ENCODE assay signal across 38 cellular contexts in genomic region chr4:143118666-143119065, GRCh38.
"Had no signal": no experiment of that assay in that cellular context is flagged by ENCODE, and none has a peak within 500 bp of the region (broad histone marks: within the 10 kb centered on the region; RNA-seq: fewer than 3 reads in every experiment).

No MANE protein-coding gene starts in this region.

- DNase-seq: activated effector memory CD4-positive, alpha-beta T cell treated with anti-CD3 and anti-CD28 coated beads, Interleukin-2, amount 50 U/mL, for 16 hours; activated effector memory CD4-positive, alpha-beta T cell treated with Interleukin-2 at 50 U/mL for 16 hours; activated gamma-delta T cell; activated gamma-delta T cell treated with Interleukin-2 at 50 U/mL for 16 hours; activated naive CD4-positive, alpha-beta T cell; activated naive CD4-positive, alpha-beta T cell treated with anti-CD3 and anti-CD28 coated beads for 36 hours; activated naive CD4-positive, alpha-beta T cell treated with anti-CD3 and anti-CD28 coated beads, Interleukin-2, amount 10 ng/mL, durations not matched to agents 7 days and 5 days; activated naive CD4-positive, alpha-beta T cell treated with anti-CD3 and anti-CD28 coated beads, Interleukin-2, amount 50 U/mL, for 16 hours; activated naive CD4-positive, alpha-beta T cell treated with Interleukin-2 at 50 U/mL for 16 hours; activated naive CD8-positive, alpha-beta T cell treated with anti-CD3 and anti-CD28 coated beads for 36 hours; activated naive CD8-positive, alpha-beta T cell treated with anti-CD3 and anti-CD28 coated beads, Interleukin-2, amount 10 ng/mL, durations not matched to agents 7 days and 5 days; activated naive CD8-positive, alpha-beta T cell treated with anti-CD3 and anti-CD28 coated beads, Interleukin-2, amount 50 U/mL, for 24 hours; activated T-cell treated with anti-CD3 and anti-CD28 coated beads for 4 hours; activated T-cell treated with anti-CD3 and anti-CD28 coated beads, Interleukin-2, amount 50 U/mL, for 1 hour; activated T-cell treated with anti-CD3 and anti-CD28 coated beads, Interleukin-2, amount 50 U/mL, for 24 hours; activated T-cell treated with anti-CD3 and anti-CD28 coated beads, Interleukin-2, amount 50 U/mL, for 4 hours; activated T-cell treated with anti-CD3 and anti-CD28 coated beads, Interleukin-2, amount 50 U/mL, for 48 hours; activated T-cell treated with anti-CD3 and anti-CD28 coated beads, Interleukin-2, amount 50 U/mL, for 72 hours; adrenal gland; amniotic stem cell; amygdala; anterior cingulate cortex; aorta; body of pancreas; brain microvascular endothelial cell; central memory CD4-positive, alpha-beta T cell; cerebellar nuclear complex had no signal

- H3K27me3 ChIP-seq: adrenal gland, ascending aorta, body of pancreas, brain microvascular endothelial cell, breast epithelium, cardiac muscle cell had no signal

- H3K4me1 ChIP-seq: adrenal gland, ascending aorta, body of pancreas, breast epithelium had no signal

- H3K9me3 Mint-ChIP-seq: activated naive CD4-positive, alpha-beta T cell treated with anti-CD3 and anti-CD28 coated beads for 36 hours; activated naive CD4-positive, alpha-beta T cell treated with anti-CD3 and anti-CD28 coated beads, Interleukin-2, amount 10 ng/mL, durations not matched to agents 7 days and 5 days; activated naive CD4-positive, alpha-beta T cell treated with anti-CD3 and anti-CD28 coated beads, Interleukin-2, amount 50 U/mL, for 24 hours; activated naive CD4-positive, alpha-beta T cell treated with anti-CD3 and anti-CD28 coated beads, Interleukin-2, amount 50 U/mL, for 72 hours; activated naive CD8-positive, alpha-beta T cell treated with anti-CD3 and anti-CD28 coated beads, Interleukin-2, amount 10 ng/mL, durations not matched to agents 7 days and 5 days; activated naive CD8-positive, alpha-beta T cell treated with anti-CD3 and anti-CD28 coated beads, Interleukin-2, amount 50 U/mL, for 24 hours; activated T-cell treated with anti-CD3 and anti-CD28 coated beads, Interleukin-2, amount 50 U/mL, for 24 hours; activated T-helper 17 cell treated with anti-CD3 and anti-CD28 coated beads, Interleukin-2, amount 50 U/mL, for 72 hours; activated T-helper 2 cell treated with anti-CD3 and anti-CD28 coated beads, Interferon-gamma antibody, Interleukin-2, Interleukin-4, amounts not matched to agents 10 μg/mL and 5 μg/mL and 100 μg/mL, durations not matched to agents 14 hours and 24 hours and 36 hours; central memory CD8-positive, alpha-beta T cell had no signal

- H3K27me3 Mint-ChIP-seq: activated naive CD4-positive, alpha-beta T cell treated with anti-CD3 and anti-CD28 coated beads, Interleukin-2, amount 50 U/mL, for 24 hours; activated naive CD8-positive, alpha-beta T cell treated with anti-CD3 and anti-CD28 coated beads, Interleukin-2, amount 50 U/mL, for 24 hours; brain had no signal

- H3K36me3 Mint-ChIP-seq: activated naive CD4-positive, alpha-beta T cell treated with anti-CD3 and anti-CD28 coated beads, Interleukin-2, amount 10 ng/mL, durations not matched to agents 7 days and 5 days; activated naive CD4-positive, alpha-beta T cell treated with anti-CD3 and anti-CD28 coated beads, Interleukin-2, amount 50 U/mL, for 24 hours; activated naive CD4-positive, alpha-beta T cell treated with anti-CD3 and anti-CD28 coated beads, Interleukin-2, amount 50 U/mL, for 72 hours; activated naive CD8-positive, alpha-beta T cell; activated naive CD8-positive, alpha-beta T cell treated with anti-CD3 and anti-CD28 coated beads, Interleukin-2, amount 10 ng/mL, durations not matched to agents 7 days and 5 days; brain had no signal

- H3K4me3 Mint-ChIP-seq: activated naive CD4-positive, alpha-beta T cell treated with anti-CD3 and anti-CD28 coated beads for 36 hours; activated naive CD4-positive, alpha-beta T cell treated with anti-CD3 and anti-CD28 coated beads, Interleukin-2, amount 10 ng/mL, durations not matched to agents 7 days and 5 days; activated naive CD4-positive, alpha-beta T cell treated with anti-CD3 and anti-CD28 coated beads, Interleukin-2, amount 50 U/mL, for 24 hours; activated naive CD8-positive, alpha-beta T cell; activated naive CD8-positive, alpha-beta T cell treated with anti-CD3 and anti-CD28 coated beads for 36 hours; activated naive CD8-positive, alpha-beta T cell treated with anti-CD3 and anti-CD28 coated beads, Interleukin-2, amount 10 ng/mL, durations not matched to agents 7 days and 5 days; activated naive CD8-positive, alpha-beta T cell treated with anti-CD3 and anti-CD28 coated beads, Interleukin-2, amount 50 U/mL, for 24 hours; activated T-cell treated with anti-CD3 and anti-CD28 coated beads, Interleukin-2, amount 50 U/mL, for 24 hours; activated T-cell treated with anti-CD3 and anti-CD28 coated beads, Interleukin-2, amount 50 U/mL, for 4 hours; activated T-cell treated with anti-CD3 and anti-CD28 coated beads, Interleukin-2, amount 50 U/mL, for 72 hours; activated T-helper 1 cell treated with anti-CD3 and anti-CD28 coated beads, Interleukin-12 subunit alpha, Interleukin-12 subunit beta, Interleukin-2, Interleukin-4 antibody, amounts not matched to agents 30 ng/mL and 10 ng/mL and 1 ng/mL, durations not matched to agents 14 hours and 24 hours and 36 hours; activated T-helper 17 cell treated with anti-CD3 and anti-CD28 coated beads, Interleukin-2, amount 50 U/mL, for 72 hours; brain; central memory CD8-positive, alpha-beta T cell had no signal

- H3K27ac ChIP-seq: adrenal gland, ascending aorta, body of pancreas, brain microvascular endothelial cell, breast epithelium, cardiac muscle cell had no signal

- H3K9me3 ChIP-seq: adrenal gland, ascending aorta, body of pancreas, breast epithelium had no signal

- H3K4me3 ChIP-seq: adrenal gland, ascending aorta, body of pancreas, breast epithelium, cardiac muscle cell had no signal

- H3K36me3 ChIP-seq: adrenal gland, ascending aorta, brain microvascular endothelial cell, breast epithelium, cardiac muscle cell had no signal

- H3K27ac Mint-ChIP-seq: activated naive CD4-positive, alpha-beta T cell treated with anti-CD3 and anti-CD28 coated beads for 36 hours; activated naive CD4-positive, alpha-beta T cell treated with anti-CD3 and anti-CD28 coated beads, Interleukin-2, amount 10 ng/mL, durations not matched to agents 7 days and 5 days; activated naive CD4-positive, alpha-beta T cell treated with anti-CD3 and anti-CD28 coated beads, Interleukin-2, amount 50 U/mL, for 24 hours; activated naive CD4-positive, alpha-beta T cell treated with anti-CD3 and anti-CD28 coated beads, Interleukin-2, amount 50 U/mL, for 72 hours; activated naive CD8-positive, alpha-beta T cell; activated naive CD8-positive, alpha-beta T cell treated with anti-CD3 and anti-CD28 coated beads for 36 hours; activated naive CD8-positive, alpha-beta T cell treated with anti-CD3 and anti-CD28 coated beads, Interleukin-2, amount 10 ng/mL, durations not matched to agents 7 days and 5 days; activated naive CD8-positive, alpha-beta T cell treated with anti-CD3 and anti-CD28 coated beads, Interleukin-2, amount 50 U/mL, for 24 hours; activated T-cell treated with anti-CD3 and anti-CD28 coated beads, Interleukin-2, amount 50 U/mL, for 24 hours; activated T-cell treated with anti-CD3 and anti-CD28 coated beads, Interleukin-2, amount 50 U/mL, for 72 hours; activated T-helper 1 cell treated with anti-CD3 and anti-CD28 coated beads, Interleukin-12 subunit alpha, Interleukin-12 subunit beta, Interleukin-2, Interleukin-4 antibody, amounts not matched to agents 30 ng/mL and 10 ng/mL and 1 ng/mL, durations not matched to agents 14 hours and 24 hours and 36 hours; activated T-helper 17 cell treated with anti-CD3 and anti-CD28 coated beads, Interleukin-2, amount 50 U/mL, for 72 hours; activated T-helper 2 cell treated with anti-CD3 and anti-CD28 coated beads, Interferon-gamma antibody, Interleukin-2, Interleukin-4, amounts not matched to agents 10 μg/mL and 5 μg/mL and 100 μg/mL, durations not matched to agents 14 hours and 24 hours and 36 hours; brain had no signal

- H3K4me1 Mint-ChIP-seq: activated naive CD4-positive, alpha-beta T cell treated with anti-CD3 and anti-CD28 coated beads, Interleukin-2, amount 10 ng/mL, durations not matched to agents 7 days and 5 days; activated naive CD4-positive, alpha-beta T cell treated with anti-CD3 and anti-CD28 coated beads, Interleukin-2, amount 50 U/mL, for 24 hours; activated naive CD8-positive, alpha-beta T cell treated with anti-CD3 and anti-CD28 coated beads for 36 hours; activated naive CD8-positive, alpha-beta T cell treated with anti-CD3 and anti-CD28 coated beads, Interleukin-2, amount 10 ng/mL, durations not matched to agents 7 days and 5 days; activated naive CD8-positive, alpha-beta T cell treated with anti-CD3 and anti-CD28 coated beads, Interleukin-2, amount 50 U/mL, for 24 hours; activated T-helper 17 cell treated with anti-CD3 and anti-CD28 coated beads, Interleukin-2, amount 50 U/mL, for 72 hours; brain; central memory CD8-positive, alpha-beta T cell had no signal
